ENCODE assay signal across 8 cellular contexts in the genomic region with DNA sequence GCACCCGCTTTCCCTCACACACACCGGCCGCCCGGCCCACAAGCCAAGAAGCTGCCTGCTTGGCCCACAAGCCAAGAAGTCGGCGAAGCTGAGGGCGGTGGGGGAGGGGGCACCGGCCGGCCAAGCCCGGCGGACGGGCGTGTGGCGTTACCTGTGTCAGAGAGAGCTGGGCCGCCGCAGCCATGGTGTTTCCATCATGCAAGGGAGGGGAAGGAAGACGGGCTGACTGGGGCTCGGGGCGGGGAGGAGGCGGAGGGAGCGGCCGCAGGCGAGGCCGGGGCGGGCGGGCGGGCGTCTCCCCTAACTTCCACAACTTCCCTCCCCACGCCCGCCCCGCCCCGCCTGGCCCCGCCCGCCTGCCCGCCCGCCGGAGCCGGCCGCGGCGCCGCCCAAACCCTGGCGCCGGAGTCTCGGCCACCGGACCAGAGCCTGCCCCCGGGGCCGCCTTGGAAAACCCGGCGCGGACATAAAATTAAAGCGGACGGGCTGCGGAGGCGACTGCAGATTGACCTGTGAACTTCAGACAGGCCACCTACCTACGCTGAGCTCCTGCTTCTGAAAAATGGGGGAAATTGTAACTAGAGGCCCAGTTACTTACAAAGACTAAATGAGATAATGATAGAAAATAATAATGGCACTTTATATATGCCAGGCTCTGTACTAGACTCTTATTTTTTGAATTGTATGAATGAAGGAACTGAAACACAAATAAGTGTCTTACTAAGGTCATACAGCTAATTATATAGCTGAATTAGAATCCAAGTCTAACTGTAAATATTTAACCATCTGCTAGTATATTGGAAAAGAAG. TPM values are rescaled to one million over a fixed set of nuclear protein-coding genes. Genes with fewer than 3 reads are reported as not detected.
DNase-seq lines count a peak whose midpoint lies in the region; ATAC-seq and TF ChIP-seq lines count a peak whose summit lies in the region.

Gene EPS15 (minus strand): TSS at position 219 of the 809 bp plus-strand sequence. CDS start 35 bp downstream, at position 184.

- H3K36me3 ChIP-seq in colonic mucosa = no peaks in the 10 kb centered on the region

- peak within 1 kb of the TSS; percentile 69 for H3K4me3 ChIP-seq in colonic mucosa

- no peaks in the 10 kb centered on the region for H3K9me3 Mint-ChIP-seq in activated CD4-positive, alpha-beta T cell treated with anti-CD3 and anti-CD28 coated beads, Interleukin-2, amount 10 ng/mL, durations not matched to agents 24 days and 14 days

- peak; percentile 34 for ATAC-seq in GM18873 (IDR thresholded peaks at IDR 0.05; ENCODE audit: low FRiP score, unreplicated experiment)
- peak; percentile 39 for ATAC-seq in HG03135 (IDR thresholded peaks at IDR 0.05; ENCODE audit: unreplicated experiment)

- peak within 1 kb of the TSS; percentile 89 for H3K27ac Mint-ChIP-seq in activated CD4-positive, alpha-beta T cell treated with anti-CD3 and anti-CD28 coated beads, Interleukin-2, amount 10 ng/mL, durations not matched to agents 24 days and 14 days

- DNase-seq in AG08395 (ENCODE audit: low spot score) (peak; percentile 95), NCI-H460 (ENCODE audit: extremely low read depth, low read depth) (peak; percentile 54), colonic mucosa (peak; percentile 93), kidney tubule cell (ENCODE audit: low spot score) (peak; percentile 89)
- peak; percentile 95 for DNase-seq in activated CD4-positive, alpha-beta T cell treated with anti-CD3 and anti-CD28 coated beads, Interleukin-2, amount 10 ng/mL, durations not matched to agents 24 days and 14 days
- DNase-seq in stimulated activated CD4-positive, alpha-beta T cell treated with anti-CD3 and anti-CD28 coated beads, Interleukin-1b, Interleukin-23, amount 100 ng/mL, for 1 hour (ENCODE audit: low read depth in 2 of 2) = peak; percentile 52 to 88

- H3K36me3 Mint-ChIP-seq in activated CD4-positive, alpha-beta T cell treated with anti-CD3 and anti-CD28 coated beads, Interleukin-2, amount 10 ng/mL, durations not matched to agents 24 days and 14 days (ENCODE audit: low read depth) = no peaks in the 10 kb centered on the region

- H3K4me3 Mint-ChIP-seq in activated CD4-positive, alpha-beta T cell treated with anti-CD3 and anti-CD28 coated beads, Interleukin-2, amount 10 ng/mL, durations not matched to agents 24 days and 14 days = peak within 1 kb of the TSS; percentile 88

- TF ChIP-seq CTCF in colonic mucosa (IDR thresholded peaks at IDR 0.05) = no peak

- H3K27me3 ChIP-seq in colonic mucosa = no peaks in the 10 kb centered on the region

- H3K27me3 Mint-ChIP-seq in activated CD4-positive, alpha-beta T cell treated with anti-CD3 and anti-CD28 coated beads, Interleukin-2, amount 10 ng/mL, durations not matched to agents 24 days and 14 days = no peaks in the 10 kb centered on the region

- peaks cover 20% of the 10 kb centered on the region for H3K4me1 ChIP-seq in colonic mucosa

- intact Hi-C loops in activated CD4-positive, alpha-beta T cell treated with anti-CD3 and anti-CD28 coated beads, Interleukin-2, amount 10 ng/mL, durations not matched to agents 24 days and 14 days (cut with micrococcal nuclease) = loop anchor here (1.0 to 10.0 kb wide), 8 partner anchors 14 to 1208 kb away; partner anchors contain the start of genes BTF3L4, FAF1, NRDC and OSBPL9
- intact Hi-C loops in colonic mucosa (cut with DNase I) = no loop called here

- peaks cover 48% of the 10 kb centered on the region for H3K4me1 Mint-ChIP-seq in activated CD4-positive, alpha-beta T cell treated with anti-CD3 and anti-CD28 coated beads, Interleukin-2, amount 10 ng/mL, durations not matched to agents 24 days and 14 days

- H3K27ac ChIP-seq in colonic mucosa = peak within 1 kb of the TSS; percentile 94

- H3K9me3 ChIP-seq in colonic mucosa = no peaks in the 10 kb centered on the region

- peak within 1 kb of the TSS; percentile 97 for H3K9ac ChIP-seq in colonic mucosa (ENCODE audit: low read depth in 2 of 2, low read length in 2 of 2)

RNA-seq across cellular contexts. Expression of gene EPS15, which starts in this region (rescaled TPM):
- 20.5 and 21.3 TPM in 2 replicates for total RNA-seq in NCI-H460 (2014; rRNA removed; shearing (Covaris generic))
- 12.8 and 17.9 TPM in 2 replicates for polyA plus RNA-seq in NCI-H460 (2014; cell fraction: nucleus; rRNA removed)
- total RNA-seq in activated CD4-positive, alpha-beta T cell treated with anti-CD3 and anti-CD28 coated beads, Interleukin-2, amount 10 ng/mL, durations not matched to agents 24 days and 14 days = 55.0 and 62.6 TPM in 2 replicates
- 10 to 100 TPM; 40.3 to 55.8 TPM for total RNA-seq in colonic mucosa

Comparison
In these comparisons a context has a peak if more than half of its experiments do, and no peak if none do; other contexts are left out.
1. Peak in every context shown above with its lines: DNase-seq, ATAC-seq, H3K4me3 ChIP-seq and H3K27ac ChIP-seq.